8 cellular contexts compared by ENCODE assay signal in the genomic region with DNA sequence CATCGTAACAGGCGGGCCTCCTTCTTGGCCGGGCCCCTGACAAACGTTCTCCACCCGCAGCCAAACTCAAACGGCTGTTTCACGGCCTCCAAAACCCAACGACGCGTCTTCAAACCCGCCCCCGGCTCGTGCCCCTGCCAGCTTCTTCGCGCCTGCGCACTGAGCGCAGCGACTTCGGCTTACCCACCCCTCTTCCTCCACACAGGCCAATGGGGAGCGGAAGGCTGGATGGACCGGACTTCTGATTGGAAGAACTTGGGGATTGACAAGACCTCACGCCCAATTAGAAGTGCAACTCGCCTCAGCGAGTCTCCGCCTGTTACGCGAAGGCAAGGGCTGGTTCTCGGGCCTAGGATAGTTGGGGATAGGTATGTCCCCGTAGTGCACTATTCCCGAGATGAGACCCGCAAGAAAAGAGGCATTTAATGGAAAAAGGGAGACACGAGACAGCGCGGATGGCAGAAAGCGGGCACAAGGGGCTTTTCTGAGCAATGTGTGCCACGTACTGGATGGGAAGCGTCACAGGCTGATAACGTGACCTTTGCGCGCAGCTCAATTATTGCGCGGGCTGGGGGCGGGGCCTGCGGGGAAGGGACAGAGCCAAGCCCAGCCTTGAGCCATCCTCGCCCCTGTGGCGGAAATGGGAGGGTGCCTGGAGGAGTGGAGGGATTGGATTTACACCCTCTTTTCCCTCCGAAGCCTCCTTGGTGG. TPM values are rescaled to one million over a fixed set of nuclear protein-coding genes. Genes with fewer than 3 reads are reported as not detected.
DNase-seq lines count a peak whose midpoint lies in the region; ATAC-seq lines count a peak whose summit lies in the region.

A gene (minus strand): TSS at position 111 of the 711 bp plus-strand sequence. CDS start 108 bp downstream, at position 3.

- peaks cover 14% of the 10 kb centered on the region for H3K27me3 Mint-ChIP-seq in activated T-helper 1 cell treated with anti-CD3 and anti-CD28 coated beads, Interleukin-12 subunit alpha, Interleukin-12 subunit beta, Interleukin-2, Interleukin-4 antibody, amounts not matched to agents 30 ng/mL and 10 ng/mL and 1 ng/mL, durations not matched to agents 14 hours and 24 hours and 36 hours (ENCODE audit: insufficient read depth)
- H3K27me3 Mint-ChIP-seq in naive B cell, result peaks cover 16 to 21% (median 17%) of the 10 kb centered on the region in 3 donors
- H3K27me3 Mint-ChIP-seq in stimulated activated memory B cell treated with anti-CD40 and anti-IgM and Interleukin-4, amounts not matched to agents 10 μg/mL and 1 μg/mL and 100 μg/mL, for 72 hours, result peaks cover 20% of the 10 kb centered on the region

- H3K36me3 Mint-ChIP-seq in activated T-helper 1 cell treated with anti-CD3 and anti-CD28 coated beads, Interleukin-12 subunit alpha, Interleukin-12 subunit beta, Interleukin-2, Interleukin-4 antibody, amounts not matched to agents 30 ng/mL and 10 ng/mL and 1 ng/mL, durations not matched to agents 14 hours and 24 hours and 36 hours (ENCODE audit: low read depth), result no peaks in the 10 kb centered on the region
- H3K36me3 Mint-ChIP-seq in naive B cell, result no peaks in the 10 kb centered on the region
- H3K36me3 Mint-ChIP-seq in stimulated activated memory B cell treated with anti-CD40 and anti-IgM and Interleukin-4, amounts not matched to agents 10 μg/mL and 1 μg/mL and 100 μg/mL, for 72 hours, result no peaks in the 10 kb centered on the region

- peaks cover 26% of the 10 kb centered on the region for H3K4me1 Mint-ChIP-seq in activated T-helper 1 cell treated with anti-CD3 and anti-CD28 coated beads, Interleukin-12 subunit alpha, Interleukin-12 subunit beta, Interleukin-2, Interleukin-4 antibody, amounts not matched to agents 30 ng/mL and 10 ng/mL and 1 ng/mL, durations not matched to agents 14 hours and 24 hours and 36 hours (ENCODE audit: low read depth)
- peaks cover 0 to 25% (median 23%) of the 10 kb centered on the region in 3 donors for H3K4me1 Mint-ChIP-seq in naive B cell
- peaks cover 19% of the 10 kb centered on the region for H3K4me1 Mint-ChIP-seq in stimulated activated memory B cell treated with anti-CD40 and anti-IgM and Interleukin-4, amounts not matched to agents 10 μg/mL and 1 μg/mL and 100 μg/mL, for 72 hours

- no peaks in the 10 kb centered on the region for H3K9me3 Mint-ChIP-seq in activated T-helper 1 cell treated with anti-CD3 and anti-CD28 coated beads, Interleukin-12 subunit alpha, Interleukin-12 subunit beta, Interleukin-2, Interleukin-4 antibody, amounts not matched to agents 30 ng/mL and 10 ng/mL and 1 ng/mL, durations not matched to agents 14 hours and 24 hours and 36 hours
- peaks cover 0 to 4% (median 0%) of the 10 kb centered on the region in 7 donors for H3K9me3 Mint-ChIP-seq in naive B cell
- H3K9me3 Mint-ChIP-seq in stimulated activated memory B cell treated with anti-CD40 and anti-IgM and Interleukin-4, amounts not matched to agents 10 μg/mL and 1 μg/mL and 100 μg/mL, for 72 hours, result no peaks in the 10 kb centered on the region

- intact Hi-C loops in activated T-helper 1 cell treated with anti-CD3 and anti-CD28 coated beads, Interleukin-12 subunit alpha, Interleukin-12 subunit beta, Interleukin-2, Interleukin-4 antibody, amounts not matched to agents 30 ng/mL and 10 ng/mL and 1 ng/mL, durations not matched to agents 14 hours and 24 hours and 36 hours (cut with micrococcal nuclease), result loop anchor here (1.0 to 5.0 kb wide), 9 partner anchors 36 to 1491 kb away; a partner anchor contains a TSS

- ATAC-seq in naive B cell (ENCODE audit: low read depth in 2 of 2), result peak; percentile 85
- peak; percentile 98 for ATAC-seq in stimulated activated memory B cell treated with anti-CD40 and anti-IgM and Interleukin-4, amounts not matched to agents 10 μg/mL and 1 μg/mL and 100 μg/mL, for 72 hours

- H3K4me3 Mint-ChIP-seq in activated T-helper 1 cell treated with anti-CD3 and anti-CD28 coated beads, Interleukin-12 subunit alpha, Interleukin-12 subunit beta, Interleukin-2, Interleukin-4 antibody, amounts not matched to agents 30 ng/mL and 10 ng/mL and 1 ng/mL, durations not matched to agents 14 hours and 24 hours and 36 hours, result no peak within 1 kb of the TSS
- H3K4me3 Mint-ChIP-seq in naive B cell, result no peak within 1 kb of the TSS
- no peak within 1 kb of the TSS for H3K4me3 Mint-ChIP-seq in stimulated activated memory B cell treated with anti-CD40 and anti-IgM and Interleukin-4, amounts not matched to agents 10 μg/mL and 1 μg/mL and 100 μg/mL, for 72 hours

- no peak within 1 kb of the TSS for H3K27ac Mint-ChIP-seq in activated T-helper 1 cell treated with anti-CD3 and anti-CD28 coated beads, Interleukin-12 subunit alpha, Interleukin-12 subunit beta, Interleukin-2, Interleukin-4 antibody, amounts not matched to agents 30 ng/mL and 10 ng/mL and 1 ng/mL, durations not matched to agents 14 hours and 24 hours and 36 hours
- H3K27ac Mint-ChIP-seq in naive B cell, result no peak within 1 kb of the TSS
- no peak within 1 kb of the TSS for H3K27ac Mint-ChIP-seq in stimulated activated memory B cell treated with anti-CD40 and anti-IgM and Interleukin-4, amounts not matched to agents 10 μg/mL and 1 μg/mL and 100 μg/mL, for 72 hours

- DNase-seq in EL (peak; percentile 100), GOT3 (lab: John Stamatoyannopoulos, UW) (peak; percentile 96), LHCN-M2 (ENCODE audit: low read depth) (peak; percentile 100), RPMI7951 (ENCODE audit: low read depth) (peak; percentile 100), fibroblast of gingiva (ENCODE audit: low read depth) (peak; percentile 100), naive B cell (peak; percentile 99)
- DNase-seq in activated T-helper 1 cell treated with anti-CD3 and anti-CD28 coated beads, Interleukin-12 subunit alpha, Interleukin-12 subunit beta, Interleukin-2, Interleukin-4 antibody, amounts not matched to agents 30 ng/mL and 10 ng/mL and 1 ng/mL, durations not matched to agents 14 hours and 24 hours and 36 hours (ENCODE audit: low spot score), result peak; percentile 97

RNA-seq across cellular contexts. Expression of the gene that starts here (rescaled TPM):
- 134 and 174 TPM in 2 replicates for total RNA-seq in LHCN-M2 (2014; rRNA removed)
- polyA plus RNA-seq in LHCN-M2 (2012), result 279 TPM
- 218 and 267 TPM in 2 replicates for total RNA-seq in RPMI7951 (2014; rRNA removed; shearing (Covaris generic))
- 25.5 and 29.1 TPM in 2 replicates for total RNA-seq in activated T-helper 1 cell treated with anti-CD3 and anti-CD28 coated beads, Interleukin-12 subunit alpha, Interleukin-12 subunit beta, Interleukin-2, Interleukin-4 antibody, amounts not matched to agents 30 ng/mL and 10 ng/mL and 1 ng/mL, durations not matched to agents 14 hours and 24 hours and 36 hours
- polyA plus RNA-seq in naive B cell (ENCODE audit: low read depth in 6 of 6), result 100 to 1,000 TPM; 167 to 227 (median 189) TPM

Comparison
In these comparisons a context has a peak if more than half of its experiments do, and no peak if none do; other contexts are left out.
1. Peak in every context shown above with its lines: DNase-seq and ATAC-seq.